19 cellular contexts compared by ENCODE assay signal in the genomic region with DNA sequence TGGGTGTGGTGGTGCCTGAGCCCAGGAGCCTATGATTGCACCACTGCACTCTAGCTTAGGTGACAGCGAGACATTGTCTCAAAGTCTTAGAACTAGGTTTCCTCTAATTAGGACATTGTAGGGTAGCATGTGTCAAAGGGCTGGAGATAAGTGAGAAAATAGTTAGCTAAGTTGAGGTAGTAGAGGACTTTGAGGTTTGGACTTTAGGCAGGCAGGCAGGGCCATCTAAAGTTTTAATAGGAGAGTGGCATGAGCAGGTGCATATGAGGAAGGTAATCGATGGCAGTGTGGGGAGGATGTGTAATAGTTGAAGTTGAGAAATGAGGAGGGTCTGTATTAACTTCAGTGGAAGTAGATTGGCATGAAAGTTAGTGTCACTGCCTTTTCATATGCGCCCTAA. TPM values are rescaled to one million over a fixed set of nuclear protein-coding genes. Genes with fewer than 3 reads are reported as not detected.
A peak's percentile ranks its signal among the peaks of the same experiment; 100 is the strongest.
DNase-seq lines count a peak whose midpoint lies in the region; ATAC-seq, FAIRE-seq and TF ChIP-seq lines count a peak whose summit lies in the region.
"Had no signal": no experiment of that assay in that cellular context is flagged by ENCODE, and none has a peak within 500 bp of the region (broad histone marks: within the 10 kb centered on the region; RNA-seq: fewer than 3 reads in every experiment).

No MANE protein-coding gene starts in this region.

- H3K27ac ChIP-seq in CD4-positive, alpha-beta T cell (ENCODE audit: low read depth, low read length) = no peak overlapping the region
- H3K27ac ChIP-seq in HL-60 (replicated peaks) = peak overlapping the region; percentile 20
- H3K27ac ChIP-seq: BLaER1 treated with 17β-estradiol and CSF1 and Interleukin-3, amounts not matched to agents 10 nM and 100 nM; PC-9; SJCRH30 had no signal

- H3K27me3 Mint-ChIP-seq in CD4-positive, alpha-beta T cell = no peaks in the 10 kb centered on the region
- no peaks in the 10 kb centered on the region for H3K27me3 Mint-ChIP-seq in immature natural killer cell (ENCODE audit: low read depth in 3 of 3)
- no peaks in the 10 kb centered on the region for H3K27me3 Mint-ChIP-seq in naive thymus-derived CD8-positive, alpha-beta T cell
- H3K27me3 Mint-ChIP-seq: IgD-negative memory B cell had no signal

- H3K27me3 ChIP-seq in CD4-positive, alpha-beta T cell (ENCODE audit: control insufficient read depth, insufficient read depth, low read length) = no peaks in the 10 kb centered on the region
- no peaks in the 10 kb centered on the region for H3K27me3 ChIP-seq in HL-60 (ENCODE audit: insufficient read depth, poor library complexity, severe bottlenecking)
- H3K27me3 ChIP-seq: BLaER1 treated with 17β-estradiol and CSF1 and Interleukin-3, amounts not matched to agents 10 nM and 100 nM; SJCRH30 had no signal

- no peak for FAIRE-seq in RCC 7860 (lab: Jason Lieb, UNC)
- FAIRE-seq: G401.6, HTR-8/SVneo had no signal

- CTCF ChIA-PET in CD4-positive, alpha-beta T cell (lab: Charles Lee) = no interaction called here

- no peak for TF ChIP-seq CTCF in CD4-positive, alpha-beta T cell (IDR thresholded peaks at IDR 0.05)
- TF ChIP-seq CTCF in HL-60 (IDR thresholded peaks at IDR 0.05; ENCODE audit: insufficient read depth, low read length) = no peak

- H3K4me3 ChIP-seq in HL-60 (replicated peaks; ENCODE audit: insufficient read depth, low read length) = no peak overlapping the region
- H3K4me3 ChIP-seq: BLaER1 treated with 17β-estradiol and CSF1 and Interleukin-3, amounts not matched to agents 10 nM and 100 nM; PC-9; SJCRH30 had no signal

- no peaks in the 10 kb centered on the region for H3K9me3 ChIP-seq in CD4-positive, alpha-beta T cell (ENCODE audit: control insufficient read depth, low read length)

- H3K4me1 Mint-ChIP-seq in CD4-positive, alpha-beta T cell (ENCODE audit: low read depth) = peaks cover 54% of the 10 kb centered on the region
- peaks cover 43 to 61% of the 10 kb centered on the region in 2 donors for H3K4me1 Mint-ChIP-seq in immature natural killer cell
- H3K4me1 Mint-ChIP-seq in naive thymus-derived CD8-positive, alpha-beta T cell = peaks cover 33 to 59% (median 58%) of the 10 kb centered on the region in 4 donors

- H3K27ac Mint-ChIP-seq in CD4-positive, alpha-beta T cell = peak overlapping the region; percentile 7
- peak overlapping the region in 4 of 6 donors; percentile 1 to 39 (median 18) for H3K27ac Mint-ChIP-seq in immature natural killer cell
- peak overlapping the region in 7 of 10 donors; percentile 0 to 39 (median 5) for H3K27ac Mint-ChIP-seq in naive thymus-derived CD8-positive, alpha-beta T cell
- H3K27ac Mint-ChIP-seq: IgD-negative memory B cell had no signal

- no peak overlapping the region for H3K4me3 Mint-ChIP-seq in CD4-positive, alpha-beta T cell
- no peak overlapping the region for H3K4me3 Mint-ChIP-seq in immature natural killer cell
- peak overlapping the region in 4 of 10 donors; percentile 4 to 50 (median 8) for H3K4me3 Mint-ChIP-seq in naive thymus-derived CD8-positive, alpha-beta T cell
- H3K4me3 Mint-ChIP-seq: IgD-negative memory B cell had no signal

- ATAC-seq in CD4-positive, alpha-beta T cell (ENCODE audit: poor library complexity) = no peak
- ATAC-seq in naive thymus-derived CD8-positive, alpha-beta T cell = no peak
- ATAC-seq in GM18909 (IDR thresholded peaks at IDR 0.05; ENCODE audit: poor library complexity, unreplicated experiment) = no peak

- no peak for DNase-seq in CD4-positive, alpha-beta T cell
- DNase-seq in HL-60 (ENCODE audit: low read depth in 1 of 2, low spot score in 1 of 2) (no peak), immature natural killer cell (no peak), RCC 7860 (ENCODE audit: low spot score) (no peak), NCI-H2107 (lab: John Stamatoyannopoulos, UW) (no peak), NCI-H1092 (lab: John Stamatoyannopoulos, UW) (no peak)
- no peak for DNase-seq in naive thymus-derived CD8-positive, alpha-beta T cell
- DNase-seq: HCEC 1CT, NCI-H1105 treated with DMSO at 0.1 percent for 48 hours, NCI-H1694 treated with DMSO at 0.1 percent for 48 hours, NCI-H226, NCI-H524 treated with DMSO at 0.1 percent for 48 hours, PC-9 had no signal

- intact Hi-C loops in CD4-positive, alpha-beta T cell (cut with DNase I, micrococcal nuclease) = no loop called here

- POLR2A ChIA-PET in CD4-positive, alpha-beta T cell (lab: Charles Lee) = interaction anchor here (0.7 kb wide), 1 partner anchor 658 kb away, joined by 3 read pairs; no protein-coding TSS in a partner anchor
- POLR2A ChIA-PET in naive thymus-derived CD8-positive, alpha-beta T cell (lab: Charles Lee) = no interaction called here

- peaks cover 1% of the 10 kb centered on the region for H3K36me3 Mint-ChIP-seq in CD4-positive, alpha-beta T cell (ENCODE audit: low read depth)
- peaks cover 0 to 7% (median 5%) of the 10 kb centered on the region in 3 donors for H3K36me3 Mint-ChIP-seq in immature natural killer cell
- peaks cover 0 to 26% (median 9%) of the 10 kb centered on the region in 3 donors for H3K36me3 Mint-ChIP-seq in naive thymus-derived CD8-positive, alpha-beta T cell

- no peaks in the 10 kb centered on the region for H3K9me3 Mint-ChIP-seq in CD4-positive, alpha-beta T cell
- H3K9me3 Mint-ChIP-seq in immature natural killer cell = no peaks in the 10 kb centered on the region
- H3K9me3 Mint-ChIP-seq in naive thymus-derived CD8-positive, alpha-beta T cell = no peaks in the 10 kb centered on the region
- H3K9me3 Mint-ChIP-seq: IgD-negative memory B cell had no signal

RNA-seq across cellular contexts. Expression of a gene that starts 21.1 kb away (rescaled TPM):
- 10 to 100 TPM; 12.5 to 13.8 TPM for total RNA-seq in CD4-positive, alpha-beta T cell
- polyA plus RNA-seq in immature natural killer cell = 10 to 100 TPM in 1 of 3 donors, 1 to 10 TPM in 2; 5.8 to 11.2 (median 9.0) TPM
- total RNA-seq in naive thymus-derived CD8-positive, alpha-beta T cell = 10 to 100 TPM; 49.4 to 50.7 TPM
- polyA plus RNA-seq in naive thymus-derived CD8-positive, alpha-beta T cell = 10 to 100 TPM in 2 of 3 donors, 1 to 10 TPM in 1; 6.0 to 11.1 (median 10.3) TPM
